ENCODE assay signal across 10 cellular contexts in genomic region chr4:83108101-83108861, GRCh38. TPM values are rescaled to one million over a fixed set of nuclear protein-coding genes. Genes with fewer than 3 reads are reported as not detected.
DNase-seq lines count a peak whose midpoint lies in the region; ATAC-seq and TF ChIP-seq lines count a peak whose summit lies in the region.
"Had no signal": no experiment of that assay in that cellular context is flagged by ENCODE, and none has a peak within 500 bp of the region (broad histone marks: within the 10 kb centered on the region; RNA-seq: fewer than 3 reads in every experiment).

No MANE protein-coding gene starts in this region.

- H3K36me3 ChIP-seq in endodermal cell (ENCODE audit: control insufficient read depth, insufficient read depth, low read length), result no peaks in the 10 kb centered on the region

- no peaks in the 10 kb centered on the region for H3K9me3 ChIP-seq in endodermal cell (ENCODE audit: control insufficient read depth, low read length)

- no peak overlapping the region for H3K9ac ChIP-seq in endodermal cell (ENCODE audit: extremely low read depth, low read length, poor library complexity, severe bottlenecking)

- WGBS in endodermal cell (ENCODE audit: insufficient coverage in 1 of 2, insufficient read length in 1 of 2), 2 experiments, result 89 to 92% methylated on average over 21 to 26 of the region's 26 CpGs

- no peak for ATAC-seq in stimulated activated effector memory CD8-positive, alpha-beta T cell treated with anti-CD3 and anti-CD28 coated beads, Interleukin-12 subunit alpha, Interleukin-12 subunit beta, amount 100 ng/mL, for 72 hours

- H3K27ac ChIP-seq in endodermal cell (ENCODE audit: low read depth, low read length), result no peak overlapping the region

- DNase-seq in T-helper 1 cell, result no peak
- DNase-seq in activated CD4-positive, alpha-beta T cell treated with anti-CD3 and anti-CD28 coated beads, Interleukin-2, amount 50 U/mL, for 48 hours, result peak; percentile 22 to 26
- peak; percentile 7 for DNase-seq in effector CD8-positive, alpha-beta T cell (lab: John Stamatoyannopoulos, UW)
- no peak for DNase-seq in stimulated activated effector memory CD8-positive, alpha-beta T cell treated with anti-CD3 and anti-CD28 coated beads, Interleukin-12 subunit alpha, Interleukin-12 subunit beta, amount 100 ng/mL, for 72 hours (ENCODE audit: low spot score in 2 of 2)
- DNase-seq in endodermal cell, result no peak
- no peak for DNase-seq in posterior vena cava (ENCODE audit: low spot score)
- no peak for DNase-seq in retina
- DNase-seq: DND-41, NCI-H1105 treated with DMSO at 0.1 percent for 48 hours had no signal

- intact Hi-C loops in posterior vena cava (cut with DNase I), result no loop called here

- no peak for TF ChIP-seq CTCF in endodermal cell (conservative IDR thresholded peaks at IDR 0.05)

- H3K27me3 Mint-ChIP-seq in T-helper 1 cell treated with Interleukin-12 subunit alpha and Interleukin-12 subunit beta and Interleukin-4 antibody, amounts not matched to agents 30 μg/mL and 1 μg/mL, for 36 hours (ENCODE audit: low read depth), result no peaks in the 10 kb centered on the region
- H3K27me3 Mint-ChIP-seq in endodermal cell (ENCODE audit: insufficient read depth), result peaks cover 11% of the 10 kb centered on the region

- H3K27ac Mint-ChIP-seq in T-helper 1 cell treated with Interleukin-12 subunit alpha and Interleukin-12 subunit beta and Interleukin-4 antibody, amounts not matched to agents 30 μg/mL and 1 μg/mL, for 36 hours, result peak overlapping the region; percentile 87
- H3K27ac Mint-ChIP-seq in stimulated activated effector memory CD8-positive, alpha-beta T cell treated with anti-CD3 and anti-CD28 coated beads, Interleukin-12 subunit alpha, Interleukin-12 subunit beta, amount 100 ng/mL, for 72 hours, result peak overlapping the region; percentile 83
- no peak overlapping the region for H3K27ac Mint-ChIP-seq in endodermal cell

- H3K36me3 Mint-ChIP-seq in T-helper 1 cell treated with Interleukin-12 subunit alpha and Interleukin-12 subunit beta and Interleukin-4 antibody, amounts not matched to agents 30 μg/mL and 1 μg/mL, for 36 hours (ENCODE audit: low read depth), result peaks cover 49% of the 10 kb centered on the region
- H3K36me3 Mint-ChIP-seq in stimulated activated effector memory CD8-positive, alpha-beta T cell treated with anti-CD3 and anti-CD28 coated beads, Interleukin-12 subunit alpha, Interleukin-12 subunit beta, amount 100 ng/mL, for 72 hours, result peaks cover 60% of the 10 kb centered on the region
- H3K36me3 Mint-ChIP-seq in endodermal cell (ENCODE audit: low read depth), result no peaks in the 10 kb centered on the region

- peak overlapping the region; percentile 91 for H3K4me3 Mint-ChIP-seq in T-helper 1 cell treated with Interleukin-12 subunit alpha and Interleukin-12 subunit beta and Interleukin-4 antibody, amounts not matched to agents 30 μg/mL and 1 μg/mL, for 36 hours
- H3K4me3 Mint-ChIP-seq in stimulated activated effector memory CD8-positive, alpha-beta T cell treated with anti-CD3 and anti-CD28 coated beads, Interleukin-12 subunit alpha, Interleukin-12 subunit beta, amount 100 ng/mL, for 72 hours, result peak overlapping the region; percentile 73
- no peak overlapping the region for H3K4me3 Mint-ChIP-seq in endodermal cell

- no peaks in the 10 kb centered on the region for H3K9me3 Mint-ChIP-seq in T-helper 1 cell treated with Interleukin-12 subunit alpha and Interleukin-12 subunit beta and Interleukin-4 antibody, amounts not matched to agents 30 μg/mL and 1 μg/mL, for 36 hours
- H3K9me3 Mint-ChIP-seq in stimulated activated effector memory CD8-positive, alpha-beta T cell treated with anti-CD3 and anti-CD28 coated beads, Interleukin-12 subunit alpha, Interleukin-12 subunit beta, amount 100 ng/mL, for 72 hours, result no peaks in the 10 kb centered on the region
- H3K9me3 Mint-ChIP-seq in endodermal cell, result no peaks in the 10 kb centered on the region

- peaks cover 41% of the 10 kb centered on the region for H3K4me1 Mint-ChIP-seq in T-helper 1 cell treated with Interleukin-12 subunit alpha and Interleukin-12 subunit beta and Interleukin-4 antibody, amounts not matched to agents 30 μg/mL and 1 μg/mL, for 36 hours (ENCODE audit: low read depth)
- H3K4me1 Mint-ChIP-seq in stimulated activated effector memory CD8-positive, alpha-beta T cell treated with anti-CD3 and anti-CD28 coated beads, Interleukin-12 subunit alpha, Interleukin-12 subunit beta, amount 100 ng/mL, for 72 hours, result peaks cover 31% of the 10 kb centered on the region
- peaks cover 2% of the 10 kb centered on the region for H3K4me1 Mint-ChIP-seq in endodermal cell

- H3K4me3 ChIP-seq in endodermal cell (ENCODE audit: low read length), result no peak overlapping the region

- H3K4me1 ChIP-seq in endodermal cell (ENCODE audit: control insufficient read depth, insufficient read depth, low read length), result no peaks in the 10 kb centered on the region

- peaks cover 11% of the 10 kb centered on the region for H3K27me3 ChIP-seq in endodermal cell (ENCODE audit: control insufficient read depth, insufficient read depth, low read length, poor library complexity, severe bottlenecking)

RNA-seq across cellular contexts. Expression of gene PLAC8, which starts 6.2 kb away (rescaled TPM):
- total RNA-seq in endodermal cell (1 to 10 TPM; 1.8 to 2.6 TPM), posterior vena cava (1 to 10 TPM; 3.8 to 4.6 TPM)
- polyA plus RNA-seq in endodermal cell (2013, experiment 1 of 2), result 0.39 TPM
- 2.6 TPM for polyA plus RNA-seq in endodermal cell (2013, experiment 2 of 2)

Comparison
In these comparisons a context has a peak if more than half of its experiments do, and no peak if none do; other contexts are left out.
1. DNase-seq: peak in activated CD4-positive, alpha-beta T cell treated with anti-CD3 and anti-CD28 coated beads, Interleukin-2, amount 50 U/mL, for 48 hours (2 of 2) and effector CD8-positive, alpha-beta T cell (single experiment); none in T-helper 1 cell (0 of 5), stimulated activated effector memory CD8-positive, alpha-beta T cell treated with anti-CD3 and anti-CD28 coated beads, Interleukin-12 subunit alpha, Interleukin-12 subunit beta, amount 100 ng/mL, for 72 hours (0 of 2), endodermal cell (single experiment), posterior vena cava (single experiment) and retina (single experiment).